8 cellular contexts compared by ENCODE assay signal in genomic region chr13:110954533-110954920, GRCh38. TPM values are rescaled to one million over a fixed set of nuclear protein-coding genes. Genes with fewer than 3 reads are reported as not detected.
DNase-seq lines count a peak whose midpoint lies in the region; ATAC-seq, FAIRE-seq and TF ChIP-seq lines count a peak whose summit lies in the region.
"Not testable (repeated sequence)": the region's sequence is repeated elsewhere in the genome, so short reads cannot be mapped to it uniquely, and the experiment has no call there.

No MANE protein-coding gene starts in this region.

- H3K27ac Mint-ChIP-seq in HFFc6 (peak overlapping the region; percentile 99), chondrocyte (ENCODE audit: unreplicated experiment) (peak overlapping the region; percentile 100)
- H3K27ac Mint-ChIP-seq in stimulated activated memory B cell treated with anti-CD40 and anti-IgM and Interleukin-4, amounts not matched to agents 10 μg/mL and 1 μg/mL and 100 μg/mL, for 72 hours, result peak overlapping the region; percentile 74

- H3K27ac ChIP-seq in A549, result peak overlapping the region; percentile 6 to 44; a peak in 4 of 6 replicates
- peak overlapping the region in 1 of 2 experiments; percentile 57; a peak in 1 of 4 replicates for H3K27ac ChIP-seq in SK-N-SH (ENCODE audit: low read depth in 2 of 2, low read length in 1 of 2)
- H3K27ac ChIP-seq in mesenchymal stem cell (ENCODE audit: low read length, poor library complexity, severe bottlenecking), result peak overlapping the region; percentile 89
- H3K27ac ChIP-seq in neuronal stem cell (replicated peaks; ENCODE audit: low read length), result not testable (repeated sequence)

- peak overlapping the region; percentile 99 for H4K91ac ChIP-seq in mesenchymal stem cell (ENCODE audit: low read length)
- H4K91ac ChIP-seq in neuronal stem cell (ENCODE audit: low read depth, low read length, poor library complexity), result not testable (repeated sequence)

- H2BK120ac ChIP-seq in mesenchymal stem cell (ENCODE audit: low read depth, low read length), result peak overlapping the region; percentile 82
- H2BK120ac ChIP-seq in neuronal stem cell (ENCODE audit: low read depth, low read length), result not testable (repeated sequence)

- H3K9me3 ChIP-seq in A549; SK-N-SH; adipocyte (ENCODE audit: control insufficient read depth, low read length); neuronal stem cell (replicated peaks in 1 of 2; ENCODE audit: control insufficient read depth in 2 of 2, insufficient read depth in 1 of 2, low read depth in 1 of 2, low read length in 2 of 2): not testable (repeated sequence)
- H3K9me3 ChIP-seq in mesenchymal stem cell (ENCODE audit: control insufficient read depth, low read length), result peaks cover 13% of the 10 kb centered on the region

- H3K4me1 Mint-ChIP-seq in HFFc6 (ENCODE audit: low read depth) (peaks cover 47% of the 10 kb centered on the region), chondrocyte (ENCODE audit: low read depth) (peaks cover 32% of the 10 kb centered on the region)
- peaks cover 15% of the 10 kb centered on the region for H3K4me1 Mint-ChIP-seq in stimulated activated memory B cell treated with anti-CD40 and anti-IgM and Interleukin-4, amounts not matched to agents 10 μg/mL and 1 μg/mL and 100 μg/mL, for 72 hours

- CTCF ChIA-PET in A549 (lab: Yijun Ruan, JAX), result interaction anchor here (0.8 kb wide), 1 partner anchor 95 kb away, joined by 3 read pairs; no protein-coding TSS in a partner anchor
- CTCF ChIA-PET in SK-N-SH (lab: Yijun Ruan, JAX), result not testable (repeated sequence)

- H3K36me3 ChIP-seq in SK-N-SH (replicated peaks in 1 of 2; ENCODE audit: control insufficient read depth in 1 of 2, insufficient read depth in 2 of 2, low read length in 1 of 2); adipocyte (ENCODE audit: control insufficient read depth, insufficient read depth, low read length, severe bottlenecking); mesenchymal stem cell (ENCODE audit: control insufficient read depth in 1 of 2, insufficient read depth in 2 of 2, low read depth in 1 of 2, low read length in 2 of 2); neuronal stem cell (replicated peaks in 1 of 2; ENCODE audit: control insufficient read depth in 2 of 2, insufficient read depth in 2 of 2, low read length in 2 of 2): not testable (repeated sequence)

- H3K79me2 ChIP-seq in SK-N-SH (ENCODE audit: insufficient read depth), result not testable (repeated sequence)

- POLR2A ChIA-PET in A549 (lab: Yijun Ruan, JAX); SK-N-SH (lab: Yijun Ruan, JAX): not testable (repeated sequence)

- peak overlapping the region; percentile 95 to 97 for H3K4ac ChIP-seq in mesenchymal stem cell (ENCODE audit: low read depth in 1 of 2, low read length in 2 of 2)
- not testable (repeated sequence) for H3K4ac ChIP-seq in neuronal stem cell (ENCODE audit: low read length)

- H3K4me3 ChIP-seq in A549; SK-N-SH (ENCODE audit: low read depth in 2 of 2, low read length in 1 of 2); adipocyte (ENCODE audit: low read length); neuronal stem cell (ENCODE audit: low read length in 2 of 2): not testable (repeated sequence)
- peak overlapping the region in 1 of 2 experiments; percentile 58 for H3K4me3 ChIP-seq in mesenchymal stem cell (ENCODE audit: insufficient read depth in 1 of 2, low read depth in 1 of 2, low read length in 2 of 2)

- H3K4me3 Mint-ChIP-seq in HFFc6, result peak overlapping the region; percentile 62; the same call in 1 of the 2 replicates
- peak overlapping the region; percentile 6 for H3K4me3 Mint-ChIP-seq in chondrocyte (ENCODE audit: unreplicated experiment)
- not testable (repeated sequence) for H3K4me3 Mint-ChIP-seq in stimulated activated memory B cell treated with anti-CD40 and anti-IgM and Interleukin-4, amounts not matched to agents 10 μg/mL and 1 μg/mL and 100 μg/mL, for 72 hours

- ATAC-seq in A549; stimulated activated memory B cell treated with anti-CD40 and anti-IgM and Interleukin-4, amounts not matched to agents 10 μg/mL and 1 μg/mL and 100 μg/mL, for 72 hours: not testable (repeated sequence)

- H3K4me2 ChIP-seq in A549; SK-N-SH; mesenchymal stem cell (ENCODE audit: low read length, poor library complexity, severe bottlenecking); neuronal stem cell (ENCODE audit: insufficient read depth, low read length, poor library complexity, severe bottlenecking): not testable (repeated sequence)

- not testable (repeated sequence) for H3K27me3 Mint-ChIP-seq in HFFc6 (ENCODE audit: insufficient read depth); chondrocyte (ENCODE audit: low read depth); stimulated activated memory B cell treated with anti-CD40 and anti-IgM and Interleukin-4, amounts not matched to agents 10 μg/mL and 1 μg/mL and 100 μg/mL, for 72 hours

- peak overlapping the region; percentile 60 for H2BK5ac ChIP-seq in mesenchymal stem cell (ENCODE audit: low read depth, low read length, poor library complexity, severe bottlenecking)
- not testable (repeated sequence) for H2BK5ac ChIP-seq in neuronal stem cell (ENCODE audit: low read length)

- TF ChIP-seq RAD21 in A549 (conservative IDR thresholded peaks at IDR 0.05 in 1 of 2, IDR thresholded peaks at IDR 0.05 in 1 of 2); SK-N-SH (IDR thresholded peaks at IDR 0.05; ENCODE audit: low read length): not testable (repeated sequence)

- H3K79me1 ChIP-seq in mesenchymal stem cell (replicated peaks; ENCODE audit: low read length, poor library complexity, severe bottlenecking); neuronal stem cell (ENCODE audit: low read depth, low read length): not testable (repeated sequence)

- H3K4me1 ChIP-seq in A549, result peaks cover 19% of the 10 kb centered on the region; the same call in 2 of the 3 replicates
- H3K4me1 ChIP-seq in SK-N-SH (ENCODE audit: control insufficient read depth in 1 of 2, insufficient read depth in 2 of 2, low read depth in 1 of 2, low read length in 1 of 2); neuronal stem cell (ENCODE audit: control insufficient read depth in 2 of 2, insufficient read depth in 1 of 2, low read depth in 1 of 2, low read length in 2 of 2): not testable (repeated sequence)
- H3K4me1 ChIP-seq in adipocyte (ENCODE audit: control insufficient read depth, insufficient read depth, low read length), result peaks cover 11% of the 10 kb centered on the region
- H3K4me1 ChIP-seq in mesenchymal stem cell (ENCODE audit: control insufficient read depth, insufficient read depth, low read depth, low read length), result peaks cover 18% of the 10 kb centered on the region

- H2BK15ac ChIP-seq in mesenchymal stem cell (ENCODE audit: low read depth, poor library complexity, severe bottlenecking), result peak overlapping the region; percentile 98
- H2BK15ac ChIP-seq in neuronal stem cell (ENCODE audit: low read length), result not testable (repeated sequence)

- peak overlapping the region in 1 of 2 experiments; percentile 10 for H3K23ac ChIP-seq in mesenchymal stem cell (ENCODE audit: low read length in 2 of 2)
- not testable (repeated sequence) for H3K23ac ChIP-seq in neuronal stem cell (ENCODE audit: low read depth, low read length, poor library complexity)

- H2AK5ac ChIP-seq in mesenchymal stem cell (ENCODE audit: low read length, severe bottlenecking), result peak overlapping the region; percentile 89
- H2AK5ac ChIP-seq in neuronal stem cell (ENCODE audit: low read depth, low read length), result not testable (repeated sequence)

- peak overlapping the region; percentile 92 to 98 for H3K18ac ChIP-seq in mesenchymal stem cell (ENCODE audit: low read depth in 1 of 2, low read length in 2 of 2)
- not testable (repeated sequence) for H3K18ac ChIP-seq in neuronal stem cell (ENCODE audit: low read length)

- not testable (repeated sequence) for DNase-seq in A549 (ENCODE audit: low read depth in 1 of 2, low spot score in 1 of 2); HFFc6; SK-N-SH; adipocyte (ENCODE audit: low read depth); chondrocyte (ENCODE audit: low spot score); mesenchymal stem cell; neuronal stem cell (ENCODE audit: low spot score)

- not testable (repeated sequence) for FAIRE-seq in A549 (lab: Jason Lieb, UNC)

- not testable (repeated sequence) for H3K9me2 ChIP-seq in SK-N-SH

- not testable (repeated sequence) for TF ChIP-seq CTCF in A549 (IDR thresholded peaks at IDR 0.05); HFFc6 (IDR thresholded peaks at IDR 0.05); SK-N-SH (IDR thresholded peaks at IDR 0.05); chondrocyte (IDR thresholded peaks at IDR 0.05)

- TF ChIP-seq POLR2A in A549 (IDR thresholded peaks at IDR 0.05; ENCODE audit: low read length), result not testable (repeated sequence)

- H3K27me3 ChIP-seq in SK-N-SH (ENCODE audit: insufficient read depth); adipocyte (replicated peaks; ENCODE audit: control insufficient read depth, insufficient read depth, low read length); mesenchymal stem cell (ENCODE audit: control insufficient read depth in 1 of 2, insufficient read depth in 1 of 2, low read length in 2 of 2); neuronal stem cell (ENCODE audit: control insufficient read depth in 3 of 3, insufficient read depth in 3 of 3, low read depth in 1 of 3, low read length in 3 of 3): not testable (repeated sequence)

- not testable (repeated sequence) for H3K36me3 Mint-ChIP-seq in HFFc6 (ENCODE audit: low read depth); chondrocyte (ENCODE audit: low read depth); stimulated activated memory B cell treated with anti-CD40 and anti-IgM and Interleukin-4, amounts not matched to agents 10 μg/mL and 1 μg/mL and 100 μg/mL, for 72 hours

- not testable (repeated sequence) for TF ChIP-seq EP300 in A549 (IDR thresholded peaks at IDR 0.05); SK-N-SH (IDR thresholded peaks at IDR 0.05; ENCODE audit: borderline replicate concordance in 1 of 2, low read depth in 1 of 2, low read length in 1 of 2)

- peaks cover 11% of the 10 kb centered on the region for H3K9me3 Mint-ChIP-seq in HFFc6
- H3K9me3 Mint-ChIP-seq in chondrocyte (ENCODE audit: low read depth); stimulated activated memory B cell treated with anti-CD40 and anti-IgM and Interleukin-4, amounts not matched to agents 10 μg/mL and 1 μg/mL and 100 μg/mL, for 72 hours: not testable (repeated sequence)

- H2BK12ac ChIP-seq in mesenchymal stem cell (ENCODE audit: low read length in 2 of 2), result peak overlapping the region; percentile 92 to 95
- not testable (repeated sequence) for H2BK12ac ChIP-seq in neuronal stem cell (ENCODE audit: low read length)

- H4K20me1 ChIP-seq in SK-N-SH (ENCODE audit: insufficient read depth), result not testable (repeated sequence)

- H3F3A ChIP-seq in SK-N-SH (replicated peaks; ENCODE audit: insufficient read depth), result not testable (repeated sequence)

- 46% methylated on average over 5 of the region's 15 CpGs for WGBS in A549 (ENCODE audit: missing lambda C conversion rate)
- WGBS in SK-N-SH (ENCODE audit: low lambda C conversion rate), result 51% methylated on average over 6 of the region's 15 CpGs
- WGBS in mesenchymal stem cell, result 96% methylated on average over 15 of the region's 15 CpGs
- WGBS in neuronal stem cell (ENCODE audit: extremely low coverage in 2 of 2, insufficient read length in 2 of 2, insufficient replicate concordance in 1 of 2), 2 donors, result no CpG with 5 or more reads among the region's 15 CpGs

- not testable (repeated sequence) for H3K9ac ChIP-seq in SK-N-SH; neuronal stem cell (ENCODE audit: low read depth, low read length, poor library complexity)
- peak overlapping the region; percentile 46 for H3K9ac ChIP-seq in adipocyte (ENCODE audit: low read length)
- H3K9ac ChIP-seq in mesenchymal stem cell (ENCODE audit: low read length), result peak overlapping the region; percentile 70

- H2AFZ ChIP-seq in SK-N-SH (ENCODE audit: low read depth), result 0 out of 2 replicates have a peak overlapping the region, but pooled peaks have one; percentile 65
- not testable (repeated sequence) for H2AFZ ChIP-seq in mesenchymal stem cell (ENCODE audit: low read depth, low read length)
- peak overlapping the region; percentile 89 for H2AFZ ChIP-seq in neuronal stem cell (ENCODE audit: low read length)

- peak overlapping the region in 1 of 2 experiments; percentile 68 for H3K14ac ChIP-seq in mesenchymal stem cell (ENCODE audit: low read length in 2 of 2)
- H3K14ac ChIP-seq in neuronal stem cell (ENCODE audit: low read length), result peak overlapping the region; percentile 38

- H4K8ac ChIP-seq in mesenchymal stem cell (ENCODE audit: low read length), result peak overlapping the region; percentile 99
- H4K8ac ChIP-seq in neuronal stem cell (ENCODE audit: low read depth, low read length), result not testable (repeated sequence)

RNA-seq across cellular contexts. Expression of gene ANKRD10, which starts 39.7 kb away (rescaled TPM):
- 60.2 and 66.0 TPM in 2 replicates for polyA plus RNA-seq in A549 (2011; rRNA removed)
- 23.3 and 26.1 TPM in 2 replicates for polyA plus RNA-seq in A549 (2012; cell fraction: cytosol; rRNA removed)
- 72.9 and 89.4 TPM in 2 replicates for polyA plus RNA-seq in A549 (2012; cell fraction: nucleus; rRNA removed)
- 27.8 to 35.9 TPM (median 32.1 TPM) in 3 replicates for polyA plus RNA-seq in A549 (2017; fragmentation: RNase III; extraction: RNeasy Plus Mini Kit Qiagen cat#74134 plus additional on column Dnase treatment)
- 56.5 and 92.3 TPM in 2 replicates for polyA minus RNA-seq in A549 (2011; rRNA and poly(A)+ RNA removed)
- total RNA-seq in HFFc6 (2021; fragmentation: NEBNext Ultra II Directional; extraction: Animal tissue kit (Norgen Biotek cat#: 25700)), result 10 to 100 TPM; 27.1 to 37.2 (median 33.5) TPM
- polyA plus RNA-seq in SK-N-SH (2012; rRNA removed), result 53.2 and 77.8 TPM in 2 replicates
- 20.7 and 22.2 TPM in 2 replicates for polyA plus RNA-seq in SK-N-SH (2012; cell fraction: cytosol; rRNA removed)
- polyA plus RNA-seq in SK-N-SH (2012; cell fraction: nucleus; rRNA removed), result 274 and 444 TPM in 2 replicates
- 110 to 139 TPM (median 112 TPM) in 3 replicates for total RNA-seq in chondrocyte
- polyA plus RNA-seq in mesenchymal stem cell (2013, experiment 1 of 2), result 34.0 TPM
- polyA plus RNA-seq in mesenchymal stem cell (2013, experiment 2 of 2), result 33.7 TPM
- 91.9 TPM for polyA plus RNA-seq in neuronal stem cell (2013, experiment 1 of 2)
- 92.3 TPM for polyA plus RNA-seq in neuronal stem cell (2013, experiment 2 of 2)
